ENCODE assay signal across 29 cellular contexts in genomic region chr3:41503998-41504623, GRCh38.
"Had no signal": no experiment of that assay in that cellular context is flagged by ENCODE, and none has a peak within 500 bp of the region (broad histone marks: within the 10 kb centered on the region; RNA-seq: fewer than 3 reads in every experiment).

No MANE protein-coding gene starts in this region.

- H3K4me3 ChIP-seq: adrenal gland, breast epithelium, colonic mucosa, dorsolateral prefrontal cortex, gastroesophageal sphincter, pancreas, psoas muscle, suprapubic skin, transverse colon, uterus had no signal

- H3K9me3 ChIP-seq: adrenal gland, colonic mucosa, neutrophil, pancreas, psoas muscle, transverse colon had no signal

- DNase-seq: activated CD4-positive, alpha-beta T cell treated with anti-CD3 and anti-CD28 coated beads for 1 hour; activated CD4-positive, alpha-beta T cell treated with anti-CD3 and anti-CD28 coated beads, Interleukin-2, amount 50 U/mL, for 1 hour; activated CD8-positive, alpha-beta memory T cell treated with anti-CD3 and anti-CD28 coated beads for 24 hours; activated CD8-positive, alpha-beta memory T cell treated with anti-CD3 and anti-CD28 coated beads, Interleukin-2, amount 50 U/mL, for 4 hours; activated naive CD4-positive, alpha-beta T cell; activated T-cell treated with anti-CD3 and anti-CD28 coated beads, Interleukin-2, amount 50 U/mL, for 4 hours; adrenal gland; colonic mucosa; dorsolateral prefrontal cortex; effector memory CD8-positive, alpha-beta T cell; head of caudate nucleus; hypothalamus; left ventricle myocardium superior; midbrain; natural killer cell; pancreas; psoas muscle; right cardiac atrium; stimulated activated CD4-positive, alpha-beta T cell treated with anti-CD3 and anti-CD28 coated beads, Interleukin-1b, Interleukin-23, amount 100 ng/mL, for 48 hours; stimulated activated naive CD8-positive, alpha-beta T cell treated with anti-CD3 and anti-CD28 coated beads, Interleukin-15, amount 100 ng/mL, for 72 hours; transverse colon; uterus had no signal

- H3K4me1 Mint-ChIP-seq: natural killer cell had no signal

- H3K4me1 ChIP-seq: adrenal gland, breast epithelium, colonic mucosa, gastroesophageal sphincter, pancreas, psoas muscle, suprapubic skin, transverse colon, uterus had no signal

- ATAC-seq: activated T-cell treated with anti-CD3 and anti-CD28 coated beads, Interleukin-2, amount 50 U/mL, for 4 hours; effector memory CD8-positive, alpha-beta T cell; gastroesophageal sphincter; left ventricle myocardium superior; natural killer cell; pancreas; psoas muscle; right cardiac atrium; stimulated activated naive CD8-positive, alpha-beta T cell treated with anti-CD3 and anti-CD28 coated beads, Interleukin-15, amount 100 ng/mL, for 72 hours had no signal

- H3K27ac Mint-ChIP-seq: activated naive CD8-positive, alpha-beta T cell; activated T-helper 2 cell treated with anti-CD3 and anti-CD28 coated beads, Interferon-gamma antibody, Interleukin-2, Interleukin-4, amounts not matched to agents 10 μg/mL and 5 μg/mL and 100 μg/mL, durations not matched to agents 14 hours and 24 hours and 36 hours; effector memory CD8-positive, alpha-beta T cell; natural killer cell; T-helper 2 cell treated with Interferon-gamma antibody and Interleukin-4, amounts not matched to agents 5 μg/mL and 100 μg/mL, for 36 hours had no signal

- H3K27me3 Mint-ChIP-seq: activated naive CD8-positive, alpha-beta T cell; effector memory CD8-positive, alpha-beta T cell; stimulated activated naive CD8-positive, alpha-beta T cell treated with anti-CD3 and anti-CD28 coated beads, Interleukin-15, amount 100 ng/mL, for 72 hours had no signal

- H3K27ac ChIP-seq: adrenal gland, breast epithelium, colonic mucosa, dorsolateral prefrontal cortex, gastroesophageal sphincter, neutrophil, pancreas, psoas muscle, suprapubic skin, transverse colon, uterus had no signal

- H3K4me3 Mint-ChIP-seq: activated naive CD8-positive, alpha-beta T cell; activated T-cell treated with anti-CD3 and anti-CD28 coated beads, Interleukin-2, amount 50 U/mL, for 4 hours; effector memory CD8-positive, alpha-beta T cell; natural killer cell; stimulated activated naive CD8-positive, alpha-beta T cell treated with anti-CD3 and anti-CD28 coated beads, Interleukin-15, amount 100 ng/mL, for 72 hours; T-helper 2 cell treated with Interferon-gamma antibody and Interleukin-4, amounts not matched to agents 5 μg/mL and 100 μg/mL, for 36 hours had no signal

- H3K27me3 ChIP-seq: adrenal gland, breast epithelium, colonic mucosa, dorsolateral prefrontal cortex, gastroesophageal sphincter, neutrophil, pancreas, suprapubic skin, transverse colon, uterus had no signal

- H3K36me3 ChIP-seq: adrenal gland, breast epithelium, colonic mucosa, gastroesophageal sphincter, neutrophil, pancreas, suprapubic skin, transverse colon, uterus had no signal
